8 cellular contexts compared by ENCODE assay signal in genomic region chr20:53608456-53609413, GRCh38. TPM values are rescaled to one million over a fixed set of nuclear protein-coding genes. Genes with fewer than 3 reads are reported as not detected.
A peak's percentile ranks its signal among the peaks of the same experiment; 100 is the strongest.
DNase-seq lines count a peak whose midpoint lies in the region; ATAC-seq lines count a peak whose summit lies in the region.

No MANE protein-coding gene starts in this region.

- H3K4me1 Mint-ChIP-seq in activated CD4-positive, alpha-beta T cell treated with anti-CD3 and anti-CD28 coated beads, Interleukin-2, amount 10 ng/mL, durations not matched to agents 7 days and 5 days: peaks cover 55% of the 10 kb centered on the region

- no peaks in the 10 kb centered on the region for H3K9me3 Mint-ChIP-seq in activated CD4-positive, alpha-beta T cell treated with anti-CD3 and anti-CD28 coated beads, Interleukin-2, amount 10 ng/mL, durations not matched to agents 7 days and 5 days

- H3K9me3 ChIP-seq in HUES48 (ENCODE audit: control insufficient read depth, insufficient read depth, low read length): no peaks in the 10 kb centered on the region

- CTCF ChIA-PET in activated CD4-positive, alpha-beta T cell treated with anti-CD3 and anti-CD28 coated beads, Interleukin-2, amount 10 ng/mL, durations not matched to agents 7 days and 5 days (lab: Charles Lee): interaction anchor here (0.7 to 2.7 kb wide), 8 partner anchors 9 to 317 kb away, joined by 3 to 8 read pairs (median 4); no protein-coding TSS in a partner anchor

- peaks cover 24% of the 10 kb centered on the region for H3K36me3 Mint-ChIP-seq in activated CD4-positive, alpha-beta T cell treated with anti-CD3 and anti-CD28 coated beads, Interleukin-2, amount 10 ng/mL, durations not matched to agents 7 days and 5 days (ENCODE audit: low read depth)

- no peaks in the 10 kb centered on the region for H3K36me3 ChIP-seq in HUES48 (ENCODE audit: control insufficient read depth, insufficient read depth, low read length)

- no peaks in the 10 kb centered on the region for H3K27me3 Mint-ChIP-seq in activated CD4-positive, alpha-beta T cell treated with anti-CD3 and anti-CD28 coated beads, Interleukin-2, amount 10 ng/mL, durations not matched to agents 7 days and 5 days

- DNase-seq in activated CD4-positive, alpha-beta T cell treated with anti-CD3 and anti-CD28 coated beads, Interleukin-2, amount 10 ng/mL, durations not matched to agents 7 days and 5 days: peak; percentile 51
- peak; percentile 55 for DNase-seq in Right ventricle myocardium superior
- DNase-seq in COR-L47 (lab: John Stamatoyannopoulos, UW): no peak
- DNase-seq in midbrain (lab: John Stamatoyannopoulos, UW): no peak
- DNase-seq in glomerular visceral epithelial cell (ENCODE audit: extremely low spot score): no peak
- no peak for DNase-seq in NCI-H2029 treated with DMSO at 0.1 percent for 48 hours (lab: John Stamatoyannopoulos, UW)

- H3K27ac Mint-ChIP-seq in activated CD4-positive, alpha-beta T cell treated with anti-CD3 and anti-CD28 coated beads, Interleukin-2, amount 10 ng/mL, durations not matched to agents 7 days and 5 days: peak overlapping the region; percentile 94

- H3K4me1 ChIP-seq in HUES48 (ENCODE audit: control insufficient read depth, insufficient read depth, low read length): peaks cover 36% of the 10 kb centered on the region

- H3K27ac ChIP-seq in HUES48 (ENCODE audit: low read depth, low read length) (peak overlapping the region; percentile 85), skin epidermis (peak overlapping the region in 19 of 21 experiments; percentile 25 to 91 (median 62))

- H3K9ac ChIP-seq in HUES48 (ENCODE audit: low read depth, low read length): no peak overlapping the region; the same call in 1 of the 2 replicates

- intact Hi-C loops in Right ventricle myocardium superior (cut with DNase I): no loop called here

- POLR2A ChIA-PET in activated CD4-positive, alpha-beta T cell treated with anti-CD3 and anti-CD28 coated beads, Interleukin-2, amount 10 ng/mL, durations not matched to agents 7 days and 5 days (lab: Charles Lee): no interaction called here

- peak; percentile 55 for ATAC-seq in Right ventricle myocardium superior (ENCODE audit: poor library complexity)

- no peaks in the 10 kb centered on the region for H3K27me3 ChIP-seq in HUES48 (ENCODE audit: control insufficient read depth, insufficient read depth, low read length)

- H3K4me3 ChIP-seq in HUES48 (ENCODE audit: low read depth, low read length): no peak overlapping the region
- H3K4me3 ChIP-seq in skin epidermis: peak overlapping the region in 3 of 7 experiments; percentile 3 to 24 (median 4)

- H3K4me3 Mint-ChIP-seq in activated CD4-positive, alpha-beta T cell treated with anti-CD3 and anti-CD28 coated beads, Interleukin-2, amount 10 ng/mL, durations not matched to agents 7 days and 5 days: peak overlapping the region; percentile 77

RNA-seq across cellular contexts. Expression of gene ZNF217, which starts 15.1 kb away (rescaled TPM):
- 10 to 100 TPM; 97.5 to 99.7 TPM for total RNA-seq in activated CD4-positive, alpha-beta T cell treated with anti-CD3 and anti-CD28 coated beads, Interleukin-2, amount 10 ng/mL, durations not matched to agents 7 days and 5 days
- 7.0 TPM for total RNA-seq in Right ventricle myocardium superior

Comparison
In these comparisons a context has a peak if more than half of its experiments do, and no peak if none do; other contexts are left out.
1. DNase-seq: peak in activated CD4-positive, alpha-beta T cell treated with anti-CD3 and anti-CD28 coated beads, Interleukin-2, amount 10 ng/mL, durations not matched to agents 7 days and 5 days (single experiment) and Right ventricle myocardium superior (single experiment); none in COR-L47 (single experiment), midbrain (single experiment), glomerular visceral epithelial cell (single experiment) and NCI-H2029 treated with DMSO at 0.1 percent for 48 hours (single experiment).
2. RNA of gene ZNF217, which starts 15.1 kb away (total RNA-seq): 97.5 to 99.7 TPM in activated CD4-positive, alpha-beta T cell treated with anti-CD3 and anti-CD28 coated beads, Interleukin-2, amount 10 ng/mL, durations not matched to agents 7 days and 5 days; 7.0 TPM in Right ventricle myocardium superior (single experiment); every median in the first group is over 10 times any median in the second.